ENCODE assay signal across 8 cellular contexts in the genomic region with DNA sequence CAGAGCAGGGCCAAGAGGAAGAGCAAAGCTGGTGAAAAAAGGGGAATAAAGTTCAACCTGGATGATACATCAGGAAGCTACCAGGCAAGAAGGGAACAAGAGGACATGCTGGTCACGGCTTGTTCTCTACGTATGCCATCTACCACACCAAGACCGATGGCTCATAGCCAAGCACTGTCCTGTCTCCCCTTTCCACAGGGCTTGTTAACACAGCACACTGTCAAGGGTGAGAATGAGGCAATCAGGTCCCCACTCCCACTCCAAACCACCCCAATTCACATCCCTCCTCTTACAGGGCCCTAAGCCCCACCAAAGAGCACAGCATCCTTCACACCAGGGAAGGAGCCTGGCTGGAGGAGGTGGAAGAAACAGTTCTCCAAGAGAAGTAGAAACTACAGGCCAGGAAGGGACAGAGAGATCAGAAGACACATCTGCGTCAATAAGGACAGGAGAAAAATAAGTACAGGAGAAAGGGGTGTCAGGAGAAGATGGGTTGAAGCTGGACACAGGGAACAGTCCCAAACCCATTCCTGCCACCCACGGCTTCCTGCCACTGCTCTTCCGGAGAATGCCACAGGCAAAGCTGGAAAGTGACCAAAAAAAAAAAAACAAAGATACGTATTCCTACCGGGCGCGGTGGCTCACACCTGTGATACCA. TPM values are rescaled to one million over a fixed set of nuclear protein-coding genes. Genes with fewer than 3 reads are reported as not detected.
A peak's percentile ranks its signal among the peaks of the same experiment; 100 is the strongest.
DNase-seq lines count a peak whose midpoint lies in the region; ATAC-seq, FAIRE-seq and TF ChIP-seq lines count a peak whose summit lies in the region.

No MANE protein-coding gene starts in this region.

- peaks cover 43% of the 10 kb centered on the region for H3K4me1 Mint-ChIP-seq in activated CD8-positive, alpha-beta memory T cell treated with anti-CD3 and anti-CD28 coated beads, Interleukin-2, amount 10 ng/mL, durations not matched to agents 7 days and 5 days

- no peak for FAIRE-seq in kidney (lab: Jason Lieb, UNC)

- no peak for DNase-seq in activated CD8-positive, alpha-beta memory T cell treated with anti-CD3 and anti-CD28 coated beads, Interleukin-2, amount 10 ng/mL, durations not matched to agents 7 days and 5 days
- no peak for DNase-seq in activated CD8-positive, alpha-beta memory T cell treated with anti-CD3 and anti-CD28 coated beads for 24 hours
- DNase-seq in adipocyte (ENCODE audit: low read depth) (peak; percentile 57), kidney (peak; percentile 57), tibial nerve (ENCODE audit: low spot score in 2 of 2) (peak in 1 of 2 donors; percentile 69), NCI-H82 (lab: John Stamatoyannopoulos, UW) (no peak), GM13976 (ENCODE audit: low spot score) (no peak), AML-193 (lab: John Stamatoyannopoulos, UW) (no peak)

- no peaks in the 10 kb centered on the region for H3K27me3 Mint-ChIP-seq in activated CD8-positive, alpha-beta memory T cell treated with anti-CD3 and anti-CD28 coated beads, Interleukin-2, amount 10 ng/mL, durations not matched to agents 7 days and 5 days

- TF ChIP-seq CTCF in kidney (IDR thresholded peaks at IDR 0.05; ENCODE audit: borderline replicate concordance, extremely low read depth, insufficient read depth) (no peak), tibial nerve (IDR thresholded peaks at IDR 0.05) (no peak), GM13976 (IDR thresholded peaks at IDR 0.05; ENCODE audit: borderline replicate concordance, control extremely low read depth, extremely low read depth, insufficient read depth, missing control alignments) (no peak)

- TF ChIP-seq POLR2A in tibial nerve (IDR thresholded peaks at IDR 0.05): no peak

- peak overlapping the region; percentile 97 for H3K9ac ChIP-seq in adipocyte (ENCODE audit: low read length)
- H3K9ac ChIP-seq in kidney (ENCODE audit: low read length in 2 of 2): peak overlapping the region; percentile 52 to 78

- CTCF ChIA-PET in activated CD8-positive, alpha-beta memory T cell treated with anti-CD3 and anti-CD28 coated beads, Interleukin-2, amount 10 ng/mL, durations not matched to agents 7 days and 5 days (lab: Charles Lee): interaction anchor here (1.3 to 4.7 kb wide), 5 partner anchors 10 to 114 kb away, joined by 3 to 28 read pairs (median 13); a partner anchor contains a TSS

- intact Hi-C loops in kidney (cut with DNase I): no loop called here

- H3K36me3 Mint-ChIP-seq in activated CD8-positive, alpha-beta memory T cell treated with anti-CD3 and anti-CD28 coated beads, Interleukin-2, amount 10 ng/mL, durations not matched to agents 7 days and 5 days: peaks cover 11% of the 10 kb centered on the region

- no peak for TF ChIP-seq EP300 in tibial nerve (IDR thresholded peaks at IDR 0.05)

- H3K9me3 Mint-ChIP-seq in activated CD8-positive, alpha-beta memory T cell treated with anti-CD3 and anti-CD28 coated beads, Interleukin-2, amount 10 ng/mL, durations not matched to agents 7 days and 5 days (ENCODE audit: low read depth): no peaks in the 10 kb centered on the region

- H3K27ac Mint-ChIP-seq in activated CD8-positive, alpha-beta memory T cell treated with anti-CD3 and anti-CD28 coated beads, Interleukin-2, amount 10 ng/mL, durations not matched to agents 7 days and 5 days: peak overlapping the region; percentile 5

- 42 to 58% methylated on average over 10 of the region's 10 CpGs for WGBS in tibial nerve, 2 donors

- H3K4me1 ChIP-seq in adipocyte (ENCODE audit: control insufficient read depth, insufficient read depth, low read length) (peaks cover 63% of the 10 kb centered on the region), kidney (ENCODE audit: control insufficient read depth in 1 of 2, insufficient read depth in 1 of 2, low read depth in 1 of 2, low read length in 2 of 2) (peaks cover 24 to 28% of the 10 kb centered on the region in 2 donors), tibial nerve (peaks cover 0 to 75% (median 47%) of the 10 kb centered on the region in 4 donors)

- H3K27ac ChIP-seq in kidney (ENCODE audit: low read depth in 2 of 2, low read length in 2 of 2) (peak overlapping the region; percentile 95 to 98), tibial nerve (peak overlapping the region; percentile 96 to 100 (median 99))

- H3K4me3 Mint-ChIP-seq in activated CD8-positive, alpha-beta memory T cell treated with anti-CD3 and anti-CD28 coated beads, Interleukin-2, amount 10 ng/mL, durations not matched to agents 7 days and 5 days: no peak overlapping the region

- H3K27me3 ChIP-seq in adipocyte (replicated peaks; ENCODE audit: control insufficient read depth, insufficient read depth, low read length) (no peaks in the 10 kb centered on the region), tibial nerve (no peaks in the 10 kb centered on the region)

- no peak for ATAC-seq in activated CD8-positive, alpha-beta memory T cell treated with anti-CD3 and anti-CD28 coated beads, Interleukin-2, amount 10 ng/mL, durations not matched to agents 7 days and 5 days

- H3K4me3 ChIP-seq in adipocyte (ENCODE audit: low read length): peak overlapping the region; percentile 92
- H3K4me3 ChIP-seq in kidney (ENCODE audit: low read length in 2 of 2): peak overlapping the region; percentile 42
- peak overlapping the region in 2 of 4 donors; percentile 36 to 51 for H3K4me3 ChIP-seq in tibial nerve

- in situ Hi-C loops in GM13976 (cut with MboI; ENCODE audit: low sequenced_read_pairs, unreplicated experiment): no loop called here

- H3K36me3 ChIP-seq in adipocyte (ENCODE audit: control insufficient read depth, insufficient read depth, low read length, severe bottlenecking) (peaks cover 20% of the 10 kb centered on the region), kidney (ENCODE audit: control insufficient read depth in 1 of 2, insufficient read depth in 2 of 2, low read length in 2 of 2) (peaks cover 17 to 18% of the 10 kb centered on the region in 2 donors), tibial nerve (peaks cover 0 to 30% (median 11%) of the 10 kb centered on the region in 3 donors)

- H3K9me3 ChIP-seq in adipocyte (ENCODE audit: control insufficient read depth, low read length) (no peaks in the 10 kb centered on the region), kidney (ENCODE audit: control insufficient read depth in 1 of 2, low read length in 2 of 2) (no peaks in the 10 kb centered on the region), tibial nerve (no peaks in the 10 kb centered on the region)

RNA-seq across cellular contexts. Expression of a gene that starts 0.9 kb away (rescaled TPM):
- 10 to 100 TPM; 48.0 to 57.4 TPM for total RNA-seq in activated CD8-positive, alpha-beta memory T cell treated with anti-CD3 and anti-CD28 coated beads, Interleukin-2, amount 10 ng/mL, durations not matched to agents 7 days and 5 days
- total RNA-seq in kidney (153 TPM), tibial nerve (100 to 1,000 TPM in 2 of 4 donors, 10 to 100 TPM in 2; 82.9 to 168 (median 101) TPM)
- 43.8 TPM for polyA plus RNA-seq in kidney (ENCODE audit: insufficient read depth, low read depth, low replicate concordance)

RNA-seq across cellular contexts. Expression of a gene that starts 3.0 kb away (rescaled TPM):
- total RNA-seq in activated CD8-positive, alpha-beta memory T cell treated with anti-CD3 and anti-CD28 coated beads, Interleukin-2, amount 10 ng/mL, durations not matched to agents 7 days and 5 days: 100 to 1,000 TPM; 149 to 155 TPM
- total RNA-seq in kidney (23.1 TPM), tibial nerve (10 to 100 TPM; 35.2 to 40.5 (median 37.3) TPM)
- 43.1 TPM for polyA plus RNA-seq in kidney (ENCODE audit: insufficient read depth, low read depth, low replicate concordance)

RNA-seq across cellular contexts. Expression of a gene that starts 9.9 kb away (rescaled TPM):
- 10 to 100 TPM; 44.0 to 47.9 TPM for total RNA-seq in activated CD8-positive, alpha-beta memory T cell treated with anti-CD3 and anti-CD28 coated beads, Interleukin-2, amount 10 ng/mL, durations not matched to agents 7 days and 5 days
- total RNA-seq in kidney: 32.8 TPM
- 26.9 TPM for polyA plus RNA-seq in kidney (ENCODE audit: insufficient read depth, low read depth, low replicate concordance)
- 10 to 100 TPM; 18.6 to 24.3 (median 23.5) TPM for total RNA-seq in tibial nerve

RNA-seq across cellular contexts. Expression of a gene that starts 11.7 kb away (rescaled TPM):
- total RNA-seq in activated CD8-positive, alpha-beta memory T cell treated with anti-CD3 and anti-CD28 coated beads, Interleukin-2, amount 10 ng/mL, durations not matched to agents 7 days and 5 days: 10 to 100 TPM; 48.2 to 63.7 TPM
- total RNA-seq in kidney (34.1 TPM), tibial nerve (10 to 100 TPM; 17.4 to 33.6 (median 23.6) TPM)
- 37.9 TPM for polyA plus RNA-seq in kidney (ENCODE audit: insufficient read depth, low read depth, low replicate concordance)

RNA-seq across cellular contexts. Expression of a gene that starts 15.6 kb away (rescaled TPM):
- total RNA-seq in activated CD8-positive, alpha-beta memory T cell treated with anti-CD3 and anti-CD28 coated beads, Interleukin-2, amount 10 ng/mL, durations not matched to agents 7 days and 5 days: 10 to 100 TPM; 52.6 to 61.5 TPM
- total RNA-seq in kidney (83.9 TPM), tibial nerve (100 to 1,000 TPM in 2 of 4 donors, 10 to 100 TPM in 2; 52.5 to 120 (median 97.9) TPM)
- polyA plus RNA-seq in kidney (ENCODE audit: insufficient read depth, low read depth, low replicate concordance): 115 TPM

Comparison
In these comparisons a context has a peak if more than half of its experiments do, and no peak if none do; other contexts are left out.
1. DNase-seq: peak in adipocyte (single experiment) and kidney (single experiment); none in activated CD8-positive, alpha-beta memory T cell treated with anti-CD3 and anti-CD28 coated beads, Interleukin-2, amount 10 ng/mL, durations not matched to agents 7 days and 5 days (single experiment), activated CD8-positive, alpha-beta memory T cell treated with anti-CD3 and anti-CD28 coated beads for 24 hours (single experiment), NCI-H82 (single experiment), GM13976 (single experiment) and AML-193 (0 of 2).